In the genomic region with DNA sequence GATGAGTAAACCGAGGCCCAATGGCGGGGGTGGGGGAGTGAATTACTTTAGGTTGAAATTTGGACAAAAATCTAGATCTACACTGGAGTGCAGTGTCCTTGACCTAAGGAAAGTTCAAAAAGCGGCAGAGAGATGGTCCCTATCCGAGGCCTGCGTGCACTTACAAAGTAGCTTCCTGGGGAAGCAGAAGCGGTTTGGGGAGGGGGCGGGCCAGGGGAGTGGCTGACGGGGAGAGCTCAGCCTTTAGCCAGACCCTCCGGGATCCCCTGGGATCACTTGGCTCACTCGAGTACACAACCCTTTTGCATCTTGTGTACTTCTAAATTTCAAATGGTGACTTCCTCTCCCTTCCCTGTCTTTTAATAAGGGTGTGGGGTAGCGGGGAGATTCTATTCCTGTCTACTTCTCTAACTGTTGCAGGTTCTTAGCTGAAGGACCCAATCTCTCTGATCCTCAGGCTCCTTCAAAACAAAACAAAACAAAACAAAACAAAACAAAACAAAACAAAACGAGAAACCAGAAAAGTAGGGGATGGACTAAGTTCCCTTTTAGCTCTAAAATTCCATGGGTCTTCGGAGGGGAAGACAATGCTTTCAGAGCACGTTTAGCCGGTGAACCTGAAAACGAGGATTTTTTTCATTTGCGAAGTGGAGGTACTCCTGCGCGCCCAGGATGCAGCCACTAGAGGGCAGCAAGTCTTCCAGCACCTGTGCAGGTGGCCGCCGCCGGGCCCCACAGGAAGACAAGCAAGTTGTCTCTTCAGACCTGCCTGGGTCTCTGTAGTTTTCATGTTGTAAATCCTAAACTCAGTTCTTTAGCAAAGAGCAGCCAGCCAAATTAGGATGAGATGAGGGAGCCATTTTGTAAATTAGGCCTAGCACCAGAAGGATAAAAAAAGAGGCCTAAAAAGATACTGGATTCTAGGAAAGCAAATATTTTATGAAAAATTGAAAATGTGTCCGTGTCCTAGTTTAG, we compare ENCODE assay signal across 8 cellular contexts.
DNase-seq lines count a peak whose midpoint lies in the region; ATAC-seq and TF ChIP-seq lines count a peak whose summit lies in the region.

No MANE protein-coding gene starts in this region.

- H3K4me3 ChIP-seq in AG09309 (ENCODE audit: control insufficient read depth, low read depth, low read length) (no peak overlapping the region), WI38 (ENCODE audit: low read depth, low read length) (no peak overlapping the region)

- in situ Hi-C loops in T47D (cut with HindIII; ENCODE audit: low pct_unique_long_range_greater_than_20kb, low sequenced_read_pairs) = no loop called here

- TF ChIP-seq CTCF in AG09309 (IDR thresholded peaks at IDR 0.05; ENCODE audit: control insufficient read depth, insufficient read depth, low read depth, low read length, missing control alignments) = peak; percentile 93
- peak; percentile 80 for TF ChIP-seq CTCF in WI38 (IDR thresholded peaks at IDR 0.05; ENCODE audit: low read depth, low read length)

- ATAC-seq in GM21526 (IDR thresholded peaks at IDR 0.05; ENCODE audit: low FRiP score, unreplicated experiment) (peak; percentile 71), HG02759 (IDR thresholded peaks at IDR 0.05; ENCODE audit: unreplicated experiment) (no peak)

- DNase-seq in AG09309 (ENCODE audit: low read depth) (no peak), NCI-H2029 treated with DMSO at 0.1 percent for 48 hours (lab: John Stamatoyannopoulos, UW) (peak; percentile 25), T47D (ENCODE audit: low read depth in 1 of 2, low spot score in 1 of 2) (peak; percentile 88 to 91), iris pigment epithelial cell (ENCODE audit: low read depth) (peak; percentile 49)
- DNase-seq in stimulated activated CD4-positive, alpha-beta T cell treated with anti-CD3 and anti-CD28 coated beads, Interleukin-1b, Interleukin-23, amount 100 ng/mL, for 24 hours (ENCODE audit: low read depth in 4 of 4, low spot score in 1 of 4) = peak; percentile 65 to 75 (median 74)
